In the genomic region with DNA sequence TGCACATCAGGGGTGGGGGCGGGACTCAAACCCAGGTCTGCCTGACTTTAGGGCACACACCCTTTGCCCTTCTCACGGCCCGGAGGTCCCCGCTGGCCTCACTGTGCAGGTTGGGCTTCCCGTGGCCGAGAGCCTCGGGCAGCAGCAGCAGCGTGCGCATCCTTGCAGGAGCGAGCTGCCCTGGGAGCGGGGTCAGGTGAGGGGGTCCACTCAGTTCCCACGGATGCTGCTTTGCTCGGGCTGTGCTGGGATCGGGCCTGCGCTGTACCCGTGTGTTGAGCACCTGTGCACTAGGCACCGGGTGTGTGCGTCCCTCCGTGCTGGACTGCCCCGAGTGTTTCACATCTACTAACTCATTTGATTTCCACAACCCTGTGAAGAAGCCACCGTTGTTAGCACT, we compare ENCODE assay signal across 24 cellular contexts. TPM values are rescaled to one million over a fixed set of nuclear protein-coding genes. Genes with fewer than 3 reads are reported as not detected.
"Had no signal": no experiment of that assay in that cellular context is flagged by ENCODE, and none has a peak within 500 bp of the region (broad histone marks: within the 10 kb centered on the region; RNA-seq: fewer than 3 reads in every experiment).

No MANE protein-coding gene starts in this region.

- ATAC-seq: gastrocnemius medialis; left lobe of liver; mucosa of descending colon; natural killer cell treated with Interleukin-12 subunit alpha and Interleukin-12 subunit beta and Interleukin-15 and Interleukin-18, amount 100 ng/mL, for 72 hours; stimulated activated naive CD8-positive, alpha-beta T cell treated with anti-CD3 and anti-CD28 coated beads, Interleukin-15, amount 100 ng/mL, for 72 hours; upper lobe of right lung had no signal

- H3K36me3 ChIP-seq: gastrocnemius medialis, prostate gland, right atrium auricular region, transverse colon, upper lobe of right lung, uterus had no signal

- H3K4me2 ChIP-seq: hepatocyte had no signal

- H3K27me3 ChIP-seq: dorsolateral prefrontal cortex, hepatocyte, right atrium auricular region, suprapubic skin, transverse colon, upper lobe of right lung, uterus had no signal

- H3K4me3 ChIP-seq: dorsolateral prefrontal cortex, gastrocnemius medialis, hepatocyte, mucosa of descending colon, prostate gland, right atrium auricular region, skin epidermis, suprapubic skin, transverse colon, upper lobe of right lung, uterus had no signal

- FAIRE-seq: colon, kidney had no signal

- H2AFZ ChIP-seq: hepatocyte had no signal

- H3K4me1 ChIP-seq: prostate gland, uterus had no signal

- H3K27ac ChIP-seq: dorsolateral prefrontal cortex, gastrocnemius medialis, hepatocyte, prostate gland, right atrium auricular region, skin epidermis, suprapubic skin, transverse colon, upper lobe of right lung, uterus had no signal

- H3K9me3 ChIP-seq: gastrocnemius medialis, mucosa of descending colon, prostate gland, right atrium auricular region, suprapubic skin, transverse colon, upper lobe of right lung, uterus had no signal

- DNase-seq: dorsolateral prefrontal cortex; effector CD4-positive, alpha-beta T cell; gastrocnemius medialis; head of caudate nucleus; kidney; mesenchymal stem cell; mucosa of descending colon; naive B cell; stimulated activated CD4-positive, alpha-beta T cell treated with anti-CD3 and anti-CD28 coated beads, Interleukin-15, amount 100 ng/mL, for 24 hours; stimulated activated CD4-positive, alpha-beta T cell treated with anti-CD3 and anti-CD28 coated beads, Interleukin-2, amount 100 ng/mL, for 48 hours; stimulated activated naive CD4-positive, alpha-beta T cell; stimulated activated naive CD8-positive, alpha-beta T cell treated with anti-CD3 and anti-CD28 coated beads, Interleukin-15, amount 100 ng/mL, for 72 hours; transverse colon; upper lobe of right lung; uterus had no signal

RNA-seq across cellular contexts. Expression of gene ARHGAP8, which starts 25.2 kb away (rescaled TPM):
- total RNA-seq: gastrocnemius medialis, lung microvascular endothelial cell had no signal
